Comparison of ENCODE assay signal across 8 cellular contexts in the genomic region with DNA sequence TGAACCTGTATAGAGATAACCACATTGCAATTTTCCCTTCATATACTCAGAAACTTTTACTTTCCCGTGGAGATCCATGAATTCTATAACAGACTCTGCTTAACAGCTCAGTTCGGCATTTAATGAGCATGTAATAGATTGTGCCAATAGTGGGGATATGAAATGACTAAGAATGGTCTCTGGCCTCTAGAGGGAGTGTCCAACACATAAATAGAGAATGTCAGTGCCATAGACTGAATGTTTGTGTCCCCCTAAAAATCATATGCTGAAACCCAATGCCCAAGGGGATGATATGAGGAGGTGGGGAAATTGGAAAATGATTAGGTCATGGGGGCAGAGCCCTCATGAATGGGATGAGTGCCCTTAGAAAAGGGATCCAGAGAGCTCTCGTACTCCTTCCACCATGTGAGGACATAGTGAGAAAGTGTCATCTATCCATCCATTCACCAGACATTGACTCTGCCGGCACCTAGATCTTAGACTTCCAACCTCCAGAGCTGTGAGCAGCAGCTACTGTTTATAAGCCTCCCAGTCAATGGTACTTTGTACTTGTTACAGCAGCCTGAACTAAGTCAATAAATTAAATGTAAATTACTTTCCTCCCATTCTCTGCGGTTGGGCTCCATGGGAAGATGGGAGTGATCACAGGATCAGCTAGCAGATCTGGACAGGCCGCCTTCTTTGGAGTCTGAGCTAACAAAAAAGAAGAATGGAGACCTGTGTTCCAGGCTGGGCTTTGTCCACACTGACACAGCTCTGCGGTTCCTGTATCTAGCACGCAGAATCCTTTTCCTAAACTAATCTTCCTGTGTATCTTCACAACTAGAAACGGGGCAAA. TPM values are rescaled to one million over a fixed set of nuclear protein-coding genes. Genes with fewer than 3 reads are reported as not detected.
DNase-seq lines count a peak whose midpoint lies in the region; ATAC-seq and TF ChIP-seq lines count a peak whose summit lies in the region.

No MANE protein-coding gene starts in this region.

- H3K9me2 ChIP-seq in PC-9 (ENCODE audit: insufficient read depth) (no peaks in the 10 kb centered on the region), hepatocyte (replicated peaks; ENCODE audit: insufficient read depth) (no peaks in the 10 kb centered on the region)

- H3K4me1 ChIP-seq in PC-9 (replicated peaks; ENCODE audit: insufficient read depth) (peaks cover 19% of the 10 kb centered on the region), hepatocyte (ENCODE audit: insufficient read depth) (peaks cover 8% of the 10 kb centered on the region)

- BruUV-seq in PC-9 (replicated peaks; lab: Mats Ljungman, UMichigan): no TSS peak

- H4K20me1 ChIP-seq in PC-9 (ENCODE audit: insufficient read depth) (no peaks in the 10 kb centered on the region), hepatocyte (ENCODE audit: insufficient read depth, poor library complexity, severe bottlenecking) (no peaks in the 10 kb centered on the region)

- H3K4me3 ChIP-seq in PC-9 (no peak overlapping the region), hepatocyte (no peak overlapping the region)

- H3K27ac Mint-ChIP-seq in activated CD4-positive, alpha-beta T cell treated with anti-CD3 and anti-CD28 coated beads, Interleukin-2, amount 10 ng/mL, durations not matched to agents 7 days and 5 days: no peak overlapping the region

- no peaks in the 10 kb centered on the region for H3K79me2 ChIP-seq in PC-9 (ENCODE audit: low read depth)
- H3K79me2 ChIP-seq in hepatocyte: no peaks in the 10 kb centered on the region

- H3K9me3 Mint-ChIP-seq in activated CD4-positive, alpha-beta T cell treated with anti-CD3 and anti-CD28 coated beads, Interleukin-2, amount 10 ng/mL, durations not matched to agents 7 days and 5 days: no peaks in the 10 kb centered on the region

- no peaks in the 10 kb centered on the region for H3K36me3 Mint-ChIP-seq in activated CD4-positive, alpha-beta T cell treated with anti-CD3 and anti-CD28 coated beads, Interleukin-2, amount 10 ng/mL, durations not matched to agents 7 days and 5 days (ENCODE audit: low read depth)

- no peaks in the 10 kb centered on the region for H3K27me3 ChIP-seq in PC-9 (ENCODE audit: insufficient read depth, low read depth)
- H3K27me3 ChIP-seq in hepatocyte: no peaks in the 10 kb centered on the region

- no peak overlapping the region for H3K4me3 Mint-ChIP-seq in activated CD4-positive, alpha-beta T cell treated with anti-CD3 and anti-CD28 coated beads, Interleukin-2, amount 10 ng/mL, durations not matched to agents 7 days and 5 days

- peaks cover 16% of the 10 kb centered on the region for H3F3A ChIP-seq in PC-9 (ENCODE audit: insufficient read depth, low read depth)

- CTCF ChIA-PET in GM10248 (lab: Yijun Ruan, JAX): interaction anchor here (0.9 to 2.2 kb wide), 5 partner anchors 10 to 81 kb away, joined by 3 to 6 read pairs (median 3); no protein-coding TSS in a partner anchor
- CTCF ChIA-PET in PC-9 (lab: Charles Lee): interaction anchor here (0.6 to 0.7 kb wide), 4 partner anchors 20 to 174 kb away, joined by 3 to 6 read pairs (median 4); a partner anchor contains a TSS
- CTCF ChIA-PET in activated CD4-positive, alpha-beta T cell treated with anti-CD3 and anti-CD28 coated beads, Interleukin-2, amount 10 ng/mL, durations not matched to agents 7 days and 5 days (lab: Charles Lee): interaction anchor here (1.2 to 3.9 kb wide), 3 partner anchors 10 to 30 kb away, joined by 3 to 12 read pairs (median 5); no protein-coding TSS in a partner anchor

- POLR2A ChIA-PET in GM10248 (lab: Yijun Ruan, JAX): no interaction called here
- POLR2A ChIA-PET in PC-9 (lab: Charles Lee; ENCODE audit: unreplicated experiment): no interaction called here
- POLR2A ChIA-PET in activated CD4-positive, alpha-beta T cell treated with anti-CD3 and anti-CD28 coated beads, Interleukin-2, amount 10 ng/mL, durations not matched to agents 7 days and 5 days (lab: Charles Lee): no interaction called here

- H3K9me3 ChIP-seq in PC-9 (ENCODE audit: insufficient read depth, low read depth): no peaks in the 10 kb centered on the region
- H3K9me3 ChIP-seq in hepatocyte (ENCODE audit: low read depth): no peaks in the 10 kb centered on the region

- no peaks in the 10 kb centered on the region for H3K4me1 Mint-ChIP-seq in activated CD4-positive, alpha-beta T cell treated with anti-CD3 and anti-CD28 coated beads, Interleukin-2, amount 10 ng/mL, durations not matched to agents 7 days and 5 days

- H3K27ac ChIP-seq in PC-9 (no peak overlapping the region), hepatocyte (peak overlapping the region; percentile 53)

- peaks cover 7% of the 10 kb centered on the region for H3K27me3 Mint-ChIP-seq in activated CD4-positive, alpha-beta T cell treated with anti-CD3 and anti-CD28 coated beads, Interleukin-2, amount 10 ng/mL, durations not matched to agents 7 days and 5 days

- H3K36me3 ChIP-seq in PC-9 (ENCODE audit: low read depth): no peaks in the 10 kb centered on the region
- H3K36me3 ChIP-seq in hepatocyte (replicated peaks; ENCODE audit: insufficient read depth, low read depth): no peaks in the 10 kb centered on the region

- DNase-seq in GM10248 (ENCODE audit: extremely low spot score) (no peak), PC-9 (no peak), hepatocyte (ENCODE audit: low spot score) (peak; percentile 51)
- no peak for DNase-seq in activated CD4-positive, alpha-beta T cell treated with anti-CD3 and anti-CD28 coated beads, Interleukin-2, amount 10 ng/mL, durations not matched to agents 7 days and 5 days
- no peak for DNase-seq in activated naive CD4-positive, alpha-beta T cell (lab: John Stamatoyannopoulos, UW)

- H3K4me2 ChIP-seq in PC-9 (no peak overlapping the region), hepatocyte (peak overlapping the region; percentile 56)

- intact Hi-C loops in PC-9 (cut with micrococcal nuclease; ENCODE audit: unreplicated experiment): no loop called here

- peak; percentile 17 for TF ChIP-seq CTCF in GM10248 (IDR thresholded peaks at IDR 0.05; ENCODE audit: control extremely low read depth, extremely low read depth, low read depth, missing control alignments)
- peak; percentile 54 for TF ChIP-seq CTCF in PC-9 (conservative IDR thresholded peaks at IDR 0.05)
- peak; percentile 50 for TF ChIP-seq CTCF in hepatocyte (IDR thresholded peaks at IDR 0.05; ENCODE audit: poor library complexity)

- peak; percentile 74 for ATAC-seq in HG02885 (IDR thresholded peaks at IDR 0.05; ENCODE audit: poor library complexity, unreplicated experiment)
- no peak for ATAC-seq in HG02840 (IDR thresholded peaks at IDR 0.05; ENCODE audit: low FRiP score, unreplicated experiment)
- ATAC-seq in HG02798 (IDR thresholded peaks at IDR 0.05; ENCODE audit: poor library complexity, unreplicated experiment): no peak

- 66% methylated on average over 9 of the region's 9 CpGs for WGBS in hepatocyte (ENCODE audit: low lambda C conversion rate, missing lambda C conversion rate)

- no peak overlapping the region for H2AFZ ChIP-seq in PC-9
- no peak overlapping the region for H2AFZ ChIP-seq in hepatocyte

RNA-seq across cellular contexts. Expression of a gene that starts 28.1 kb away (rescaled TPM):
- 4.4 and 6.6 TPM in 2 replicates for total RNA-seq in PC-9 (2021)
- 1.7 and 3.7 TPM in 2 replicates for total RNA-seq in hepatocyte
- 3.8 and 8.0 TPM in 2 replicates for polyA plus RNA-seq in hepatocyte
- 10 to 100 TPM; 24.6 to 26.1 TPM for total RNA-seq in activated CD4-positive, alpha-beta T cell treated with anti-CD3 and anti-CD28 coated beads, Interleukin-2, amount 10 ng/mL, durations not matched to agents 7 days and 5 days
